ENCODE assay signal across 20 cellular contexts in genomic region chr5:159874308-159874707, GRCh38. TPM values are rescaled to one million over a fixed set of nuclear protein-coding genes. Genes with fewer than 3 reads are reported as not detected.
DNase-seq lines count a peak whose midpoint lies in the region; ATAC-seq and TF ChIP-seq lines count a peak whose summit lies in the region.
"Had no signal": no experiment of that assay in that cellular context is flagged by ENCODE, and none has a peak within 500 bp of the region (broad histone marks: within the 10 kb centered on the region; RNA-seq: fewer than 3 reads in every experiment).

No MANE protein-coding gene starts in this region.

- peak overlapping the region; percentile 40 for H3K4me2 ChIP-seq in HCT116 (ENCODE audit: low read length)
- H3K4me2 ChIP-seq: neural progenitor cell had no signal

- H3K9ac ChIP-seq in HCT116 (ENCODE audit: low read length) = no peak overlapping the region
- H3K9ac ChIP-seq: neural progenitor cell had no signal

- H3K27me3 Mint-ChIP-seq in CD4-positive, alpha-beta T cell = peaks cover 44% of the 10 kb centered on the region

- no peak for TF ChIP-seq POLR2A in HCT116 (IDR thresholded peaks at IDR 0.05; ENCODE audit: borderline replicate concordance, extremely low read depth, insufficient read depth, insufficient read length)

- no peaks in the 10 kb centered on the region for H3K36me3 ChIP-seq in HCT116 (ENCODE audit: control insufficient read depth in 1 of 2, insufficient read depth in 2 of 2, low read length in 2 of 2)
- no peaks in the 10 kb centered on the region for H3K36me3 ChIP-seq in SJSA1
- H3K36me3 ChIP-seq: cardiac muscle cell, left lung, neural progenitor cell, uterus had no signal

- no peak for TF ChIP-seq CTCF in HCT116 (IDR thresholded peaks at IDR 0.05 in 2 of 3, conservative IDR thresholded peaks at IDR 0.05 in 1 of 3; ENCODE audit: borderline replicate concordance in 1 of 3, insufficient read depth in 1 of 3, low read depth in 2 of 3, low read length in 2 of 3)
- no peak for TF ChIP-seq CTCF in foreskin keratinocyte (conservative IDR thresholded peaks at IDR 0.05)
- TF ChIP-seq CTCF in CD4-positive, alpha-beta T cell (IDR thresholded peaks at IDR 0.05) = no peak
- TF ChIP-seq CTCF in GM13976 (IDR thresholded peaks at IDR 0.05; ENCODE audit: borderline replicate concordance, control extremely low read depth, extremely low read depth, insufficient read depth, missing control alignments) = no peak

- H3K36me3 Mint-ChIP-seq in CD4-positive, alpha-beta T cell (ENCODE audit: low read depth) = no peaks in the 10 kb centered on the region
- H3K36me3 Mint-ChIP-seq: neural progenitor cell had no signal

- H3K27ac ChIP-seq in HCT116 (ENCODE audit: low read depth, low read length) (no peak overlapping the region), SJSA1 (peak overlapping the region; percentile 11), foreskin keratinocyte (no peak overlapping the region)
- no peak overlapping the region for H3K27ac ChIP-seq in CD4-positive, alpha-beta T cell (ENCODE audit: low read depth, low read length)
- H3K27ac ChIP-seq: cardiac muscle cell, dorsolateral prefrontal cortex, left lung, neural progenitor cell, psoas muscle, uterus had no signal

- H3K4me1 ChIP-seq in HCT116 (ENCODE audit: control insufficient read depth in 1 of 2, insufficient read depth in 2 of 2, low read length in 2 of 2) = peaks cover 5 to 25% of the 10 kb centered on the region in 2 experiments
- peaks cover 34% of the 10 kb centered on the region for H3K4me1 ChIP-seq in SJSA1 (replicated peaks)
- H3K4me1 ChIP-seq in foreskin keratinocyte = no peaks in the 10 kb centered on the region

- no peak overlapping the region for H3K4me3 Mint-ChIP-seq in CD4-positive, alpha-beta T cell
- H3K4me3 Mint-ChIP-seq: neural progenitor cell had no signal

- H3K27ac Mint-ChIP-seq in CD4-positive, alpha-beta T cell = no peak overlapping the region
- H3K27ac Mint-ChIP-seq: neural progenitor cell had no signal

- no peak for TF ChIP-seq RAD21 in HCT116 (IDR thresholded peaks at IDR 0.05; ENCODE audit: low read depth)

- CTCF ChIA-PET in HCT116 (lab: Charles Lee) = no interaction called here
- CTCF ChIA-PET in CD4-positive, alpha-beta T cell (lab: Charles Lee) = no interaction called here

- H3K4me3 ChIP-seq in HCT116 (replicated peaks in 1 of 2; ENCODE audit: low read depth in 1 of 2, low read length in 2 of 2) (no peak overlapping the region), SJSA1 (no peak overlapping the region)
- H3K4me3 ChIP-seq: cardiac muscle cell, dorsolateral prefrontal cortex, left lung, neural progenitor cell, psoas muscle, uterus had no signal

- H3K79me2 ChIP-seq in HCT116 (ENCODE audit: insufficient read depth, low read length) = no peaks in the 10 kb centered on the region

- H4K20me1 ChIP-seq in HCT116 (ENCODE audit: insufficient read depth) = no peaks in the 10 kb centered on the region

- RAD21 ChIA-PET in HCT116 (lab: Charles Lee; ENCODE audit: low non-redundant PET in 1 of 2, low total read pairs in 2 of 2, uncharacterized antibody in 2 of 2, unreplicated experiment in 2 of 2) = no interaction called here

- no peaks in the 10 kb centered on the region for H3K4me1 Mint-ChIP-seq in CD4-positive, alpha-beta T cell (ENCODE audit: low read depth)

- in situ Hi-C loops in GM13976 (cut with MboI; ENCODE audit: low sequenced_read_pairs, unreplicated experiment) = no loop called here

- H3K9me3 ChIP-seq in HCT116 (ENCODE audit: control insufficient read depth in 1 of 2, insufficient read depth in 1 of 2, low read depth in 1 of 2, low read length in 2 of 2) (no peaks in the 10 kb centered on the region), SJSA1 (replicated peaks) (no peaks in the 10 kb centered on the region; the same call in 1 of the 2 replicates)
- no peaks in the 10 kb centered on the region for H3K9me3 ChIP-seq in CD4-positive, alpha-beta T cell (ENCODE audit: control insufficient read depth, low read length)
- H3K9me3 ChIP-seq: left lung, psoas muscle, uterus had no signal

- ATAC-seq in HCT116 (peak; percentile 30; the same call in 1 of the 2 replicates), foreskin keratinocyte (peak; percentile 69), GM19452 (IDR thresholded peaks at IDR 0.05; ENCODE audit: unreplicated experiment) (no peak)
- no peak for ATAC-seq in CD4-positive, alpha-beta T cell (ENCODE audit: poor library complexity)
- ATAC-seq: left lung, Panc1, psoas muscle had no signal

- H3K27me3 ChIP-seq in HCT116 (ENCODE audit: insufficient read depth, low read length) (no peaks in the 10 kb centered on the region), SJSA1 (replicated peaks) (no peaks in the 10 kb centered on the region), foreskin keratinocyte (peaks cover 13% of the 10 kb centered on the region)
- H3K27me3 ChIP-seq in CD4-positive, alpha-beta T cell (ENCODE audit: control insufficient read depth, insufficient read depth, low read length) = peaks cover 14% of the 10 kb centered on the region
- H3K27me3 ChIP-seq: cardiac muscle cell, dorsolateral prefrontal cortex, left lung, neural progenitor cell, uterus had no signal

- H2AFZ ChIP-seq in HCT116 (ENCODE audit: low read depth, low read length, poor library complexity, severe bottlenecking) = peak overlapping the region; percentile 12
- H2AFZ ChIP-seq: neural progenitor cell had no signal

- POLR2A ChIA-PET in HCT116 (lab: Charles Lee) = no interaction called here
- POLR2A ChIA-PET in CD4-positive, alpha-beta T cell (lab: Charles Lee) = no interaction called here

- BruUV-seq in HCT116 (replicated peaks; lab: Mats Ljungman, UMichigan) = no TSS peak

- no peaks in the 10 kb centered on the region for H3K9me3 Mint-ChIP-seq in CD4-positive, alpha-beta T cell
- H3K9me3 Mint-ChIP-seq: neural progenitor cell had no signal

- DNase-seq in A172 (ENCODE audit: low spot score) = peak; percentile 62
- no peak for DNase-seq in HCT116 (ENCODE audit: low read depth, low spot score)
- peak; percentile 57 to 73 for DNase-seq in SJSA1 (ENCODE audit: low read depth in 1 of 2, low spot score in 2 of 2)
- peak in 1 of 2 donors; percentile 26 for DNase-seq in foreskin keratinocyte
- DNase-seq in CD4-positive, alpha-beta T cell = no peak
- no peak for DNase-seq in GM13976 (ENCODE audit: low spot score)
- no peak for DNase-seq in activated T-cell treated with anti-CD3 and anti-CD28 coated beads for 4 hours
- DNase-seq: activated CD4-positive, alpha-beta T cell treated with anti-CD3 and anti-CD28 coated beads for 48 hours; dorsolateral prefrontal cortex; left lung; NCI-H1417 treated with DMSO at 0.1 percent for 48 hours; NCI-H748 treated with DMSO at 0.1 percent for 48 hours; psoas muscle; stimulated activated CD8-positive, alpha-beta memory T cell treated with anti-CD3 and anti-CD28 coated beads, Interleukin-4, amount 100 ng/mL, for 48 hours; uterus had no signal

- H3K9me2 ChIP-seq in HCT116 (ENCODE audit: insufficient read depth) = no peaks in the 10 kb centered on the region

- intact Hi-C loops in HCT116 (cut with micrococcal nuclease) = no loop called here
- intact Hi-C loops in CD4-positive, alpha-beta T cell (cut with DNase I, micrococcal nuclease) = no loop called here

TF ChIP-seq in HCT116, 20 proteins besides CTCF, POLR2A, EP300 and RAD21:
- TF ChIP-seq CEBPB (IDR thresholded peaks at IDR 0.05; ENCODE audit: low read depth) (no peak), FOSL1 (IDR thresholded peaks at IDR 0.05; ENCODE audit: low read depth) (0 out of 2 replicates have a peak, but pooled peaks have one; percentile 21)

RNA-seq across cellular contexts. Expression of gene ADRA1B, which starts 42.0 kb away (rescaled TPM):
- total RNA-seq in A172 (2014; rRNA removed; shearing (Covaris generic)) = 0.91 and 1.6 TPM in 2 replicates
- total RNA-seq in HCT116 (2021; ENCODE audit: unreplicated experiment) (not detected), foreskin keratinocyte (0.11 TPM in 1 of 2 replicates, not detected in the other)
- polyA plus RNA-seq in HCT116 (2012) = 0.04 and 0.16 TPM in 2 replicates
- 2.8 and 4.4 TPM in 2 replicates for total RNA-seq in SJSA1 (2014; rRNA removed; shearing (Covaris generic))
- 0.07 TPM in 1 of 2 replicates, not detected in the other for polyA plus RNA-seq in foreskin keratinocyte
- not detected for total RNA-seq in CD4-positive, alpha-beta T cell
- total RNA-seq: mononuclear cell had no signal

Comparison
In these comparisons a context has a peak if more than half of its experiments do, and no peak if none do; other contexts are left out.
1. DNase-seq: peak in A172 (single experiment) and SJSA1 (2 of 2); none in HCT116 (single experiment), CD4-positive, alpha-beta T cell (0 of 10), GM13976 (single experiment) and activated T-cell treated with anti-CD3 and anti-CD28 coated beads for 4 hours (single experiment).
2. ATAC-seq: peak in HCT116 (single experiment) and foreskin keratinocyte (single experiment); none in CD4-positive, alpha-beta T cell (single experiment) and GM19452 (single experiment).